Comparison of ENCODE assay signal across 1 cellular context in the genomic region with DNA sequence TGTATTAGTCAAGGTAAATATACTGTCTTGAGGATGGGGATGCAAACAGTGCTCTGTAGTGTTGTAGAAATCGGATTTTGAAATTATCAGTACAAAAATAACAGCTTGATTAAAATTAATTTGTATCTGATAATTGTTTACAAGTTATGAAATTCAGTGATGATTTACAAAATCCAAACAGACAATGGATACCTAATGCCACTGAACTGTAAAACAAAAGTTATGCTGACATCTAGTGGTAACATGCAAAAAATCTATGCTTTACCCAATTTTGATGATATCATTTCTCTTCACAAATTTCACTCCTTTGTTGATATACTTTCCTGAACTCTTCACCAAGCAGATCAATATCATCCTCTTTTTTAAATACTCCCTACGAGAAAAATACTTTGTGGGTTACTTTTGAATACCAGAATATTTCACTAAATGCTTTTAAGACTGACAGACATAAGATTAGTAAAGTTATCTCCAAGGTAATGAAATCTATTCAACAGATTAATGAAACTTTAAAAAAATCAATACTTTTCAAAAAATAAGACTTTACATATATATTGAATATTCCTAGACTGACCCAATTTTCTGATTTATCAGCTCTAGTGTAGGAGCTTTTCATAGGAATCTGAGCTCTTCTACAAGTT.
TF ChIP-seq lines count a peak whose summit lies in the region.

No MANE protein-coding gene starts in this region.

TF ChIP-seq in GM12878, 131 proteins besides CTCF, POLR2A, EP300 and RAD21 (continued from another document):
- TF ChIP-seq, protein P1, sequence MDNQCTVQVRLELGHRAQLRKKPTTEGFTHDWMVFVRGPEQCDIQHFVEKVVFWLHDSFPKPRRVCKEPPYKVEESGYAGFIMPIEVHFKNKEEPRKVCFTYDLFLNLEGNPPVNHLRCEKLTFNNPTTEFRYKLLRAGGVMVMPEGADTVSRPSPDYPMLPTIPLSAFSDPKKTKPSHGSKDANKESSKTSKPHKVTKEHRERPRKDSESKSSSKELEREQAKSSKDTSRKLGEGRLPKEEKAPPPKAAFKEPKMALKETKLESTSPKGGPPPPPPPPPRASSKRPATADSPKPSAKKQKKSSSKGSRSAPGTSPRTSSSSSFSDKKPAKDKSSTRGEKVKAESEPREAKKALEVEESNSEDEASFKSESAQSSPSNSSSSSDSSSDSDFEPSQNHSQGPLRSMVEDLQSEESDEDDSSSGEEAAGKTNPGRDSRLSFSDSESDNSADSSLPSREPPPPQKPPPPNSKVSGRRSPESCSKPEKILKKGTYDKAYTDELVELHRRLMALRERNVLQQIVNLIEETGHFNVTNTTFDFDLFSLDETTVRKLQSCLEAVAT (IDR thresholded peaks at IDR 0.05) = no peak
